ENCODE assay signal across 8 cellular contexts in the genomic region with DNA sequence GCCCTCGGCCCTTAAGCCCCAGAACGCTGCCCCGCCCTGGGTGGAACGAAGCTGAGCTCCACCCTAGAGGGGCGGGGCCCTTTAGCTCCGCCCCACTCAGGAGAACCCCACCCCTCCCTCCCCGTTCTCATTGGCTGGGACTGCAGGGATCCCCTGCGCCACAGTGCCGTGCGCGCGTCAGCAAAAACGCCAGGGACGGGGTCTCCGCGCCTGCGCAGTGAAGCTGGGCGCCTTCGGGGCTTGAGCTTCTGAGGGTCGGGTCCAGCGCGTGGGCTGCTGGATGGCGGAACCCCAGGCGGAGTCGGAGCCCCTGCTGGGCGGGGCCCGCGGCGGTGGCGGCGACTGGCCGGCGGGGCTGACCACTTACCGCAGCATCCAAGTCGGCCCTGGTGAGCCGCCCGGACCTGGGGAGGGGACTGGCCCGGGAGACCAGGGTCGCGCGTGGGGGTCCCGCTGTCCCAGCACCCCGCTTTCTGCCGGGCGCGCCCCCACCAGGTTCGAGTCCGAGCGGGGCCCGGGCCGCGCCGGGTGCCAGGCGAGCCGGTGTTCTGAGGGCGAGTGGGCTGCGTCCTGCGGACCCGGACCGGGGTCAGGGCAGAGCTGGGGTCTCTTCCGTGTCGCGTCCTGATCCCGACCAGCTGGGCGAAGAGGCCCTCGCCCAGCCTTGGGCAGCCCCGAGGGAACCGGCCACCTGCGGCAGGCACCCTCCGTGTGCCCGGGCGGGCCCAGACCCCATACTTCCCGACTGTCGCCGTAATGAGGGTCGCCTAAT. TPM values are rescaled to one million over a fixed set of nuclear protein-coding genes. Genes with fewer than 3 reads are reported as not detected.
A peak's percentile ranks its signal among the peaks of the same experiment; 100 is the strongest.
DNase-seq lines count a peak whose midpoint lies in the region; ATAC-seq and TF ChIP-seq lines count a peak whose summit lies in the region.

TPCN2 (plus strand) TSS at position 215 of the 772 bp plus-strand sequence; CDS start at position 281, 66 bp downstream.

- intact Hi-C loops in tibial artery (cut with DNase I; ENCODE audit: low total_unique reads): loop anchor here (5.0 kb wide), 1 partner anchor 37 kb away; the partner anchor contains the start of gene MRGPRF

- H3K36me3 ChIP-seq in cardiac muscle cell: no peaks in the 10 kb centered on the region
- no peaks in the 10 kb centered on the region for H3K36me3 ChIP-seq in parathyroid adenoma (ENCODE audit: control insufficient read depth, insufficient read depth, low read length)
- H3K36me3 ChIP-seq in tibial artery: peaks cover under 1 to 9% (median 3%) of the 10 kb centered on the region in 3 donors

- peak within 1 kb of the TSS; percentile 89 for H2AFZ ChIP-seq in parathyroid adenoma

- peak; percentile 93 for ATAC-seq in HG02759 (IDR thresholded peaks at IDR 0.05; ENCODE audit: unreplicated experiment)

- H3K27ac ChIP-seq in cardiac muscle cell (peak within 1 kb of the TSS; percentile 60), parathyroid adenoma (peak within 1 kb of the TSS; percentile 39), tibial artery (peak within 1 kb of the TSS; percentile 94 to 99)

- no peaks in the 10 kb centered on the region for H3K9me3 ChIP-seq in cardiac muscle cell (ENCODE audit: low read depth)
- H3K9me3 ChIP-seq in parathyroid adenoma (ENCODE audit: control insufficient read depth, low read length): no peaks in the 10 kb centered on the region
- H3K9me3 ChIP-seq in tibial artery: no peaks in the 10 kb centered on the region

- peak within 1 kb of the TSS; percentile 53 for H3K9ac ChIP-seq in parathyroid adenoma

- TF ChIP-seq CTCF in GM12865 (IDR thresholded peaks at IDR 0.05; ENCODE audit: insufficient read depth, low read depth, low read length, missing control alignments) (no peak), cardiac muscle cell (IDR thresholded peaks at IDR 0.05; ENCODE audit: low read depth, low read length) (no peak), parathyroid adenoma (IDR thresholded peaks at IDR 0.05) (no peak), tibial artery (IDR thresholded peaks at IDR 0.05) (no peak)

- H3K27me3 ChIP-seq in cardiac muscle cell (no peaks in the 10 kb centered on the region), parathyroid adenoma (ENCODE audit: control insufficient read depth, insufficient read depth, low read length) (no peaks in the 10 kb centered on the region), tibial artery (no peaks in the 10 kb centered on the region)

- H3K79me2 ChIP-seq in parathyroid adenoma: no peaks in the 10 kb centered on the region

- DNase-seq in GM12865 (ENCODE audit: low read depth) (peak; percentile 98), NCI-H1417 treated with DMSO at 0.1 percent for 48 hours (lab: John Stamatoyannopoulos, UW) (peak; percentile 77), SW 1271 (lab: John Stamatoyannopoulos, UW) (peak; percentile 86 to 90), cardiac muscle cell (ENCODE audit: low read depth in 1 of 2, low spot score in 1 of 2) (peak; percentile 98 to 99), tibial artery (peak; percentile 87 to 96)
- peak; percentile 77 for DNase-seq in activated naive CD8-positive, alpha-beta T cell treated with anti-CD3 and anti-CD28 coated beads, Interleukin-2, amount 50 U/mL, for 16 hours (ENCODE audit: low read depth, low spot score)

- H3K4me1 ChIP-seq in cardiac muscle cell (ENCODE audit: low read depth): peaks cover 51% of the 10 kb centered on the region
- no peaks in the 10 kb centered on the region for H3K4me1 ChIP-seq in parathyroid adenoma
- peaks cover 0 to 60% (median 42%) of the 10 kb centered on the region in 4 donors for H3K4me1 ChIP-seq in tibial artery

- peak within 1 kb of the TSS; percentile 73 for H3K4me2 ChIP-seq in parathyroid adenoma (ENCODE audit: low read length)

- H3K4me3 ChIP-seq in GM12865 (ENCODE audit: low read depth, low read length): peak within 1 kb of the TSS; percentile 89
- H3K4me3 ChIP-seq in cardiac muscle cell: peak within 1 kb of the TSS; percentile 81
- H3K4me3 ChIP-seq in parathyroid adenoma (ENCODE audit: low read depth, low read length): peak within 1 kb of the TSS; percentile 76
- peak within 1 kb of the TSS; percentile 95 to 100 for H3K4me3 ChIP-seq in tibial artery

RNA-seq across cellular contexts. Expression of gene TPCN2, which starts in this region (rescaled TPM):
- 25.5 and 39.4 TPM in 2 replicates for total RNA-seq in cardiac muscle cell
- 42.2 and 50.1 TPM in 2 replicates for polyA plus RNA-seq in cardiac muscle cell

Comparison
In these comparisons a context has a peak if more than half of its experiments do, and no peak if none do; other contexts are left out.
1. Peak in every context shown above with its lines: DNase-seq, ATAC-seq, H3K4me3 ChIP-seq and H3K27ac ChIP-seq.
2. H3K27ac ChIP-seq: peak in every context shown above with its lines; median percentile 96 in tibial artery; 60 in cardiac muscle cell; 39 in parathyroid adenoma.